In the genomic region with DNA sequence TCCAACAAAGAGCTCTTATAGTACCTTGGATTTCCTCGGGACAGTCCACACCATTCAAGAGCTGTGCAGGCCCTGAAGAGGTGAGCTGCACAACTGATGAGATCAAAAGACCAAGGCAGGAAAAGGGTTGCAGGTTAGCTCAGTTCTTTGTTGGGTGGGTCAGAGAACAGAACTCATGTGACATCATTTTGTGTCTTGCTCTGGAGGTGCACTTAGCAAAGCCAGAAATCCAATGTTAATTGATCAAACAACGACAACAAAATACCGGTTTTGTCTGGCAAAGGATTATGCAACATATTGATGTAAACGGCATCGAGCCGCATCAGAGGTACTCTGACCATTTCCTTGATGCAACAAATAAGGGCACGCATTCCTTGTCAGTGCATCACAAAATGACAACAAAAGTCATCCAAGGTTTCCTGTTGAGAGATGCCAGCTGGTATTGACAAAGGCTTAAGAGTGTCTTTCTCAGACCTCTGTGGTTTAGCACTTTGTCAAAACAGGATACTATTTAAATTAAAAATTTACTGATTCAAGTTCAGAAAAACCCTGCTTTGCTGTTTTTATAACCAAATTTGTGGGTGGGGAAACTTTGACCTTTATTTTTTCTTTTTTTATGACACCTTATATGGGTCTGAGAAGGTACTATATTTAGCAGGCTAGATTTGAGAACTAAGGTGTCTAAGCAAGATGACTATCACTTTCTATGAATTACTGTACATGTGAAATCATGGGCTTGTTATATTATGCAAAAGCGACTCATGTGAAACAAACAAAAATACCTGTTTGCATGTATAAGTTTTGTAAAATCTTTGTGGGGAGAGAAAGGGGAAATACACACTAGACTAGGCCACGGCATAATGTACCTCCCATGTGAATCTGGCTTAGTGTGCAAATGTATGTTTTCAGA, we compare ENCODE assay signal across 8 cellular contexts.
A peak's percentile ranks its signal among the peaks of the same experiment; 100 is the strongest.
DNase-seq lines count a peak whose midpoint lies in the region; ATAC-seq and TF ChIP-seq lines count a peak whose summit lies in the region.

No MANE protein-coding gene starts in this region.

- intact Hi-C loops in head of caudate nucleus (cut with DNase I), result no loop called here

- H3K27ac ChIP-seq in effector memory CD4-positive, alpha-beta T cell (ENCODE audit: insufficient read depth, low read length, poor library complexity, severe bottlenecking), result peak overlapping the region; percentile 59

- H3K36me3 ChIP-seq in effector memory CD4-positive, alpha-beta T cell (ENCODE audit: control insufficient read depth, insufficient read depth, low read length), result no peaks in the 10 kb centered on the region

- H3K27me3 ChIP-seq in effector memory CD4-positive, alpha-beta T cell (replicated peaks; ENCODE audit: control insufficient read depth, insufficient read depth, low read length, poor library complexity, severe bottlenecking), result no peaks in the 10 kb centered on the region

- in situ Hi-C loops in GM13977 (cut with MboI; ENCODE audit: low pct_unique_long_range_greater_than_20kb, low sequenced_read_pairs, unreplicated experiment), result no loop called here

- H3K4me3 ChIP-seq in effector memory CD4-positive, alpha-beta T cell (ENCODE audit: insufficient read depth, low read depth, low read length, poor library complexity, severe bottlenecking), result no peak overlapping the region

- no peak for TF ChIP-seq CTCF in GM13977 (IDR thresholded peaks at IDR 0.05; ENCODE audit: extremely low read depth, insufficient read depth, missing control alignments)

- ATAC-seq in GM21723 (IDR thresholded peaks at IDR 0.05; ENCODE audit: unreplicated experiment), result peak; percentile 95

- no peaks in the 10 kb centered on the region for H3K9me3 ChIP-seq in effector memory CD4-positive, alpha-beta T cell (ENCODE audit: control insufficient read depth, low read length)

- H3K4me1 ChIP-seq in effector memory CD4-positive, alpha-beta T cell (ENCODE audit: control insufficient read depth, insufficient read depth, low read length, poor library complexity, severe bottlenecking), result peaks cover 55% of the 10 kb centered on the region

- DNase-seq in GM13977 (ENCODE audit: low spot score), result peak; percentile 64
- peak; percentile 37 for DNase-seq in M059J (ENCODE audit: low read depth)
- peak; percentile 43 to 68 (median 47) for DNase-seq in effector memory CD4-positive, alpha-beta T cell
- DNase-seq in NCI-H774 (lab: John Stamatoyannopoulos, UW), result no peak
- no peak for DNase-seq in NCI-H1930 (lab: John Stamatoyannopoulos, UW)
- DNase-seq in NCI-H526 (lab: John Stamatoyannopoulos, UW), result no peak
- no peak for DNase-seq in head of caudate nucleus

Comparison
In these comparisons a context has a peak if more than half of its experiments do, and no peak if none do; other contexts are left out.
1. DNase-seq: peak in GM13977 (single experiment), M059J (single experiment) and effector memory CD4-positive, alpha-beta T cell (3 of 3); none in NCI-H774 (single experiment), NCI-H1930 (0 of 2), NCI-H526 (0 of 2) and head of caudate nucleus (0 of 42).